ENCODE assay signal across 1 cellular context in the genomic region with DNA sequence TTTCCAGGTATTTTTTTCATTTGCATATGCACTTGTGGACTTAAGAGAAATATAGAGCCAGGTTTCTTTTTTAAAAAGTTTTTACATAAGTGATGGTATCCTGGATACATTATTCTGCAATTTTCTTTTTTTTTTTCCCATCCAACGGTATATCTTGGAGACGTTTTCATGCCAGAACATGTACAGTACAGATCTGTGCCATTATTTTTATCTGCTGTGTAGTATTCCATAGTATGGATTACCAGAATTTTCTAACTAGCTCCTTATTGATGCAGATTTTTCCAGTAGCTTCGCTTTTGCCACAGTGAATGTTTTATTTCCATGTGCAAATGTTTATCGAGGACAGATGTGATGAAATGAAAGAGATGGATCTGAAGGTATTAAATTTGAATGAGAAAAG.
TF ChIP-seq lines count a peak whose summit lies in the region.

No MANE protein-coding gene starts in this region.

TF ChIP-seq in K562, 482 proteins besides CTCF, POLR2A, EP300 and RAD21:
- no peak for TF ChIP-seq KLF1 (tag; IDR thresholded peaks at IDR 0.05)
- TF ChIP-seq ZNF146 (CRISPR knock-in tag; IDR thresholded peaks at IDR 0.05; ENCODE audit: unreplicated experiment): peak; percentile 66
